Comparison of ENCODE assay signal across 8 cellular contexts in the genomic region with DNA sequence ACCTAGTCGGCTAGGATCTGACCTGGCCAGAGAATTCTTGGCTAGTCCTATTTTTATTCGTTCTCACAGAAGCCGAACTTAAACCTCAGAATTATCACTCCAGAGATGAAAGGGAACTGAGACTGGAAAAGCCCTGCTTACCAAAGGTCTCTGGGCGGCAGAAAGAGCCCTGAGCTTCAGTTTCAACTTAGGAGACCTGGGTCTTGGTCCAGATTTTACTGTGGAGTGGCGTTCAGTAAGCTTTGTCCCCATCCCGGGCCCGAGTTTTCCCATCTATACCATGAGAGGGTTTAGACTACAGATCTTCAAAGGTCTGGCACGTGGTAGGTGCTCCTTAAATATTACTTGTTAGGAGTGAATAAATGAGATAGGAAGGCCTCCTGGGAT. TPM values are rescaled to one million over a fixed set of nuclear protein-coding genes. Genes with fewer than 3 reads are reported as not detected.
DNase-seq lines count a peak whose midpoint lies in the region; ATAC-seq, FAIRE-seq and TF ChIP-seq lines count a peak whose summit lies in the region.

No MANE protein-coding gene starts in this region.

- intact Hi-C loops in head of caudate nucleus (cut with DNase I) = no loop called here

- peak; percentile 7 for ATAC-seq in HG02840 (IDR thresholded peaks at IDR 0.05; ENCODE audit: low FRiP score, unreplicated experiment)

- H3K9me3 ChIP-seq in right atrium auricular region (no peaks in the 10 kb centered on the region), small intestine (ENCODE audit: control insufficient read depth, low read depth) (no peaks in the 10 kb centered on the region)

- H3K4me3 ChIP-seq in right atrium auricular region (peak overlapping the region; percentile 60 to 72), small intestine (ENCODE audit: low read depth in 1 of 2, low read length in 2 of 2) (peak overlapping the region; percentile 55 to 95)

- 3 to 7% (median 4%) methylated on average over 8 of the region's 8 CpGs for WGBS in small intestine, 3 donors

- TF ChIP-seq CTCF in GM10248 (IDR thresholded peaks at IDR 0.05; ENCODE audit: control extremely low read depth, extremely low read depth, low read depth, missing control alignments) = no peak
- TF ChIP-seq CTCF in VCaP (conservative IDR thresholded peaks at IDR 0.05) = no peak
- TF ChIP-seq CTCF in right atrium auricular region (IDR thresholded peaks at IDR 0.05) = no peak

- peaks cover 0 to 13% of the 10 kb centered on the region in 2 donors for H3K4me1 ChIP-seq in right atrium auricular region
- peaks cover 2 to 3% of the 10 kb centered on the region in 2 donors for H3K4me1 ChIP-seq in small intestine (ENCODE audit: control insufficient read depth in 2 of 2, insufficient read depth in 1 of 2, low read depth in 1 of 2, low read length in 1 of 2)

- H3K27me3 ChIP-seq in right atrium auricular region = no peaks in the 10 kb centered on the region
- H3K27me3 ChIP-seq in small intestine (ENCODE audit: control insufficient read depth in 2 of 2, insufficient read depth in 2 of 2, low read length in 2 of 2) = no peaks in the 10 kb centered on the region

- H3K36me3 ChIP-seq in right atrium auricular region (peaks cover 1% of the 10 kb centered on the region), small intestine (ENCODE audit: control insufficient read depth in 2 of 2, insufficient read depth in 2 of 2, low read length in 2 of 2) (peaks cover 0 to under 1% of the 10 kb centered on the region in 2 donors)

- CTCF ChIA-PET in GM10248 (lab: Yijun Ruan, JAX) = interaction anchor here (0.7 to 2.0 kb wide), 8 partner anchors 11 to 151 kb away, joined by 3 to 12 read pairs (median 4); no protein-coding TSS in a partner anchor

- no peak for FAIRE-seq in small intestine (lab: Jason Lieb, UNC)

- H3K27ac ChIP-seq in VCaP (peak overlapping the region; percentile 72), right atrium auricular region (peak overlapping the region; percentile 70 to 73), small intestine (ENCODE audit: low read depth in 1 of 2, low read length in 1 of 2) (peak overlapping the region; percentile 63 to 66)

- POLR2A ChIA-PET in GM10248 (lab: Yijun Ruan, JAX) = no interaction called here

- DNase-seq in GM10248 (ENCODE audit: extremely low spot score) = peak; percentile 22
- DNase-seq in right atrium auricular region (ENCODE audit: low spot score) = no peak
- DNase-seq in small intestine = peak; percentile 25
- no peak for DNase-seq in SW480 (ENCODE audit: low spot score)
- no peak for DNase-seq in head of caudate nucleus
- DNase-seq in GF-D8 (lab: John Stamatoyannopoulos, UW) = no peak

RNA-seq across cellular contexts. Expression of a gene that starts 0.5 kb away (rescaled TPM):
- 1 to 10 TPM; 3.0 to 8.4 TPM for total RNA-seq in right atrium auricular region
- polyA plus RNA-seq in small intestine = 1 to 10 TPM in 2 of 3 donors, under 1 TPM in 1; 0.89 to 4.3 (median 1.1) TPM

RNA-seq across cellular contexts. Expression of a gene that starts 40.2 kb away (rescaled TPM):
- 10 to 100 TPM; 26.6 to 34.7 TPM for total RNA-seq in right atrium auricular region
- polyA plus RNA-seq in small intestine = 100 to 1,000 TPM in 1 of 3 donors, 10 to 100 TPM in 2; 37.3 to 152 (median 51.1) TPM

RNA-seq across cellular contexts. Expression of a gene that starts 40.4 kb away (rescaled TPM):
- total RNA-seq in right atrium auricular region = 1 to 10 TPM; 6.8 to 8.1 TPM
- polyA plus RNA-seq in small intestine = 1 to 10 TPM in 2 of 3 donors, under 1 TPM in 1; 0.27 to 7.9 (median 1.3) TPM

Comparison
In these comparisons a context has a peak if more than half of its experiments do, and no peak if none do; other contexts are left out.
1. DNase-seq: peak in GM10248 (single experiment) and small intestine (single experiment); none in right atrium auricular region (single experiment), SW480 (single experiment), head of caudate nucleus (0 of 42) and GF-D8 (single experiment).
2. Peak in every context shown above with its lines, with median percentiles within 50 percentile points of each other: H3K27ac ChIP-seq.